Comparison of ENCODE assay signal across 8 cellular contexts in genomic region chr14:39432619-39433451, GRCh38. TPM values are rescaled to one million over a fixed set of nuclear protein-coding genes. Genes with fewer than 3 reads are reported as not detected.
DNase-seq lines count a peak whose midpoint lies in the region; ATAC-seq and TF ChIP-seq lines count a peak whose summit lies in the region.

No MANE protein-coding gene starts in this region.

- H3K27me3 Mint-ChIP-seq in T-cell = no peaks in the 10 kb centered on the region

- TF ChIP-seq CTCF in body of pancreas (IDR thresholded peaks at IDR 0.05) = peak in 4 of 7 experiments; percentile 31 to 44 (median 38)
- no peak for TF ChIP-seq CTCF in sigmoid colon (IDR thresholded peaks at IDR 0.05)

- H3K9me3 ChIP-seq in body of pancreas (no peaks in the 10 kb centered on the region), iPS DF 6.9 (ENCODE audit: control insufficient read depth, insufficient read depth, low read length) (no peaks in the 10 kb centered on the region), sigmoid colon (no peaks in the 10 kb centered on the region)

- ATAC-seq in HG02870 (IDR thresholded peaks at IDR 0.05; ENCODE audit: unreplicated experiment) (peak; percentile 63), T-cell (replicated peaks in 1 of 4) (peak; percentile 40 to 56 (median 46)), body of pancreas (peak; percentile 88)

- H3K4me3 Mint-ChIP-seq in T-cell = peak overlapping the region; percentile 98 to 100 (median 99)

- peak; percentile 23 to 49 for DNase-seq in activated CD8-positive, alpha-beta memory T cell treated with anti-CD3 and anti-CD28 coated beads for 4 hours (ENCODE audit: low read depth in 2 of 2)
- no peak for DNase-seq in activated CD8-positive, alpha-beta memory T cell treated with anti-CD3 and anti-CD28 coated beads for 24 hours
- DNase-seq in NCI-H1417 treated with DMSO at 0.1 percent for 48 hours (lab: John Stamatoyannopoulos, UW) = peak; percentile 67
- peak in 17 of 34 experiments; percentile 1 to 80 (median 58) for DNase-seq in T-cell
- peak; percentile 94 to 95 (median 95) for DNase-seq in body of pancreas
- DNase-seq in iPS DF 6.9 (ENCODE audit: low read depth, low spot score) = peak; percentile 57
- peak; percentile 97 for DNase-seq in sigmoid colon

- intact Hi-C loops in body of pancreas (cut with DNase I) (no loop called here), sigmoid colon (cut with DNase I) (loop anchor here (1.0 to 5.0 kb wide), 2 partner anchors 258 to 331 kb away; partner anchors contain the start of genes PNN and SEC23A)

- peaks cover 3% of the 10 kb centered on the region for H3K36me3 Mint-ChIP-seq in T-cell

- CTCF ChIA-PET in T-cell (lab: Charles Lee) = interaction anchor here (0.5 to 0.7 kb wide), 4 partner anchors 160 to 377 kb away, joined by 3 to 6 read pairs (median 4); partner anchors contain the start of gene GEMIN2 (in 1 of the 2)

- TF ChIP-seq EP300 in sigmoid colon (IDR thresholded peaks at IDR 0.05) = peak in 1 of 4 donors; percentile 1

- H3K4me1 ChIP-seq in body of pancreas (peaks cover 19% of the 10 kb centered on the region), iPS DF 6.9 (ENCODE audit: control insufficient read depth, insufficient read depth, low read length) (peaks cover 1% of the 10 kb centered on the region; the same call in 1 of the 2 replicates), sigmoid colon (peaks cover 0 to 39% (median 34%) of the 10 kb centered on the region in 4 donors)

- H3K27me3 ChIP-seq in body of pancreas (no peaks in the 10 kb centered on the region), iPS DF 6.9 (ENCODE audit: control insufficient read depth, insufficient read depth, low read length) (no peaks in the 10 kb centered on the region), sigmoid colon (no peaks in the 10 kb centered on the region)

- POLR2A ChIA-PET in T-cell (lab: Charles Lee) = interaction anchor here (0.7 to 1.8 kb wide), 8 partner anchors 56 to 336 kb away, joined by 4 to 7 read pairs (median 5); partner anchors contain the start of genes GEMIN2 (in 1 of the 2) and TRAPPC6B (in 1 of the 2)

- H3K4me1 Mint-ChIP-seq in T-cell = peaks cover 40 to 42% (median 42%) of the 10 kb centered on the region in 3 donors

- H3K36me3 ChIP-seq in body of pancreas (replicated peaks in 1 of 2; ENCODE audit: insufficient read depth in 1 of 2, low read depth in 2 of 2) = no peaks in the 10 kb centered on the region
- no peaks in the 10 kb centered on the region for H3K36me3 ChIP-seq in iPS DF 6.9 (ENCODE audit: control insufficient read depth, insufficient read depth, low read length)
- no peaks in the 10 kb centered on the region for H3K36me3 ChIP-seq in sigmoid colon

- no peaks in the 10 kb centered on the region for H3K9me3 Mint-ChIP-seq in T-cell

- peak overlapping the region; percentile 97 to 100 (median 99) for H3K27ac ChIP-seq in body of pancreas
- no peak overlapping the region for H3K27ac ChIP-seq in iPS DF 6.9 (ENCODE audit: low read length)
- H3K27ac ChIP-seq in sigmoid colon = peak overlapping the region; percentile 92 to 95 (median 94)

- TF ChIP-seq POLR2A in body of pancreas (IDR thresholded peaks at IDR 0.05) (peak; percentile 66 to 90 (median 90)), sigmoid colon (IDR thresholded peaks at IDR 0.05) (peak; percentile 65 to 75)

- peak overlapping the region; percentile 12 to 26 for H3K4me3 ChIP-seq in body of pancreas
- peak overlapping the region; percentile 74; the same call in 1 of the 2 replicates for H3K4me3 ChIP-seq in iPS DF 6.9 (ENCODE audit: low read length)
- peak overlapping the region; percentile 53 to 95 (median 88) for H3K4me3 ChIP-seq in sigmoid colon

- peak overlapping the region; percentile 82 to 100 for H3K27ac Mint-ChIP-seq in T-cell

- 0 to 1% methylated on average over 17 to 33 of the region's 38 CpGs for WGBS in body of pancreas, 2 donors
- WGBS in iPS DF 6.9 (ENCODE audit: insufficient coverage, insufficient read length) = no CpG with 5 or more reads among the region's 38 CpGs
- 0% methylated on average over 38 of the region's 38 CpGs for WGBS in sigmoid colon, 2 donors

RNA-seq across cellular contexts. Expression of gene FBXO33, which starts 0.6 kb away (rescaled TPM):
- 10 to 100 TPM; 22.5 to 64.0 (median 28.4) TPM for total RNA-seq in T-cell
- total RNA-seq in body of pancreas = 10 to 100 TPM; 11.9 to 13.2 TPM
- total RNA-seq in sigmoid colon = 10 to 100 TPM in 2 of 4 donors, 1 to 10 TPM in 2; 7.2 to 12.2 (median 10.7) TPM
- polyA plus RNA-seq in sigmoid colon = 1 to 10 TPM; 4.2 to 6.9 (median 5.7) TPM

Comparison
In these comparisons a context has a peak if more than half of its experiments do, and no peak if none do; other contexts are left out.
1. H3K4me3 ChIP-seq: peak in every context shown above with its lines; median percentile 88 in sigmoid colon; 74 in iPS DF 6.9; 19 in body of pancreas.
2. CTCF ChIP-seq: peak in body of pancreas (4 of 7); none in sigmoid colon (0 of 4).
3. Peak in every context shown above with its lines, with median percentiles within 50 percentile points of each other: ATAC-seq.